In genomic region chr1:15802234-15802965, GRCh38 we compare ENCODE assay signal across 15 cellular contexts. TPM values are rescaled to one million over a fixed set of nuclear protein-coding genes. Genes with fewer than 3 reads are reported as not detected.
DNase-seq lines count a peak whose midpoint lies in the region; ATAC-seq and TF ChIP-seq lines count a peak whose summit lies in the region.
"Had no signal": no experiment of that assay in that cellular context is flagged by ENCODE, and none has a peak within 500 bp of the region (broad histone marks: within the 10 kb centered on the region; RNA-seq: fewer than 3 reads in every experiment).

No MANE protein-coding gene starts in this region.

- no peaks in the 10 kb centered on the region for H3K9me3 Mint-ChIP-seq in progenitor cell of endocrine pancreas (ENCODE audit: low read depth)
- H3K9me3 Mint-ChIP-seq: CD4-positive, CD25-positive, alpha-beta regulatory T cell; naive thymus-derived CD4-positive, alpha-beta T cell had no signal

- no peaks in the 10 kb centered on the region for H3K27me3 ChIP-seq in ascending aorta
- H3K27me3 ChIP-seq: esophagus muscularis mucosa, tibial nerve had no signal

- H3K9me3 ChIP-seq in ascending aorta: no peaks in the 10 kb centered on the region
- H3K9me3 ChIP-seq: esophagus muscularis mucosa, left lung, tibial nerve had no signal

- peak overlapping the region; percentile 47 for H3K27ac Mint-ChIP-seq in progenitor cell of endocrine pancreas

- no peak for ATAC-seq in HG02885 (IDR thresholded peaks at IDR 0.05; ENCODE audit: poor library complexity, unreplicated experiment)
- ATAC-seq: activated CD4-positive, CD25-positive, alpha-beta regulatory T cell treated with anti-CD3 and anti-CD28 coated beads, Interleukin-2, amount 50 U/mL, for 24 hours; left lung had no signal

- intact Hi-C loops in ascending aorta (cut with DNase I): no loop called here

- peaks cover 40% of the 10 kb centered on the region for H3K4me1 Mint-ChIP-seq in progenitor cell of endocrine pancreas (ENCODE audit: low read depth)
- H3K4me1 Mint-ChIP-seq: CD4-positive, CD25-positive, alpha-beta regulatory T cell; naive thymus-derived CD4-positive, alpha-beta T cell had no signal

- peaks cover 16 to 42% of the 10 kb centered on the region in 2 donors for H3K4me1 ChIP-seq in ascending aorta

- no peaks in the 10 kb centered on the region for H3K36me3 Mint-ChIP-seq in progenitor cell of endocrine pancreas (ENCODE audit: insufficient read depth)
- H3K36me3 Mint-ChIP-seq: CD4-positive, CD25-positive, alpha-beta regulatory T cell; naive thymus-derived CD4-positive, alpha-beta T cell had no signal

- no peaks in the 10 kb centered on the region for H3K36me3 ChIP-seq in ascending aorta
- H3K36me3 ChIP-seq: esophagus muscularis mucosa, left lung, tibial nerve had no signal

- TF ChIP-seq CTCF in ascending aorta (IDR thresholded peaks at IDR 0.05): no peak
- no peak for TF ChIP-seq CTCF in progenitor cell of endocrine pancreas (IDR thresholded peaks at IDR 0.05; ENCODE audit: unreplicated experiment)

- no peak overlapping the region for H3K4me3 ChIP-seq in ascending aorta
- H3K4me3 ChIP-seq: esophagus muscularis mucosa, left lung, tibial nerve had no signal

- peak; percentile 68 for DNase-seq in EL
- peak; percentile 67 for DNase-seq in NCI-H226
- no peak for DNase-seq in ascending aorta (ENCODE audit: low spot score in 2 of 2)
- DNase-seq in progenitor cell of endocrine pancreas (ENCODE audit: low spot score, unreplicated experiment): no peak
- no peak for DNase-seq in iPS-NIHi11 (ENCODE audit: low spot score)
- DNase-seq in NCI-H2107 treated with DMSO at 0.1 percent for 48 hours (lab: John Stamatoyannopoulos, UW; ENCODE audit: unreplicated experiment): no peak
- DNase-seq: GOT3; left lung; stimulated activated CD4-positive, alpha-beta T cell treated with anti-CD3 and anti-CD28 coated beads, Interleukin-2, amount 100 ng/mL, for 24 hours had no signal

- no peaks in the 10 kb centered on the region for H3K27me3 Mint-ChIP-seq in progenitor cell of endocrine pancreas
- H3K27me3 Mint-ChIP-seq: CD4-positive, CD25-positive, alpha-beta regulatory T cell had no signal

- peak overlapping the region; percentile 84 to 90 for H3K27ac ChIP-seq in ascending aorta
- H3K27ac ChIP-seq: left lung had no signal

- H3K4me3 Mint-ChIP-seq in progenitor cell of endocrine pancreas (ENCODE audit: low read depth): no peak overlapping the region
- H3K4me3 Mint-ChIP-seq: CD4-positive, CD25-positive, alpha-beta regulatory T cell; naive thymus-derived CD4-positive, alpha-beta T cell had no signal

RNA-seq across cellular contexts. Expression of gene UQCRHL, which starts 5.0 kb away (rescaled TPM):
- not detected for total RNA-seq in ascending aorta
- total RNA-seq in progenitor cell of endocrine pancreas: 2.4 and 3.5 TPM in 2 replicates

RNA-seq across cellular contexts. Expression of gene FBLIM1, which starts 43.8 kb away (rescaled TPM):
- 641 TPM for total RNA-seq in ascending aorta
- 101 and 105 TPM in 2 replicates for total RNA-seq in progenitor cell of endocrine pancreas
- total RNA-seq: CD4-positive, CD25-positive, alpha-beta regulatory T cell had no signal

RNA-seq across cellular contexts. Expression of gene SPEN, which starts 45.1 kb away (rescaled TPM):
- 53.9 TPM for total RNA-seq in ascending aorta
- 55.8 and 58.0 TPM in 2 replicates for total RNA-seq in progenitor cell of endocrine pancreas

Comparison
In these comparisons a context has a peak if more than half of its experiments do, and no peak if none do; other contexts are left out.
1. DNase-seq: peak in EL (single experiment) and NCI-H226 (single experiment); none in ascending aorta (0 of 2), progenitor cell of endocrine pancreas (single experiment), iPS-NIHi11 (single experiment) and NCI-H2107 treated with DMSO at 0.1 percent for 48 hours (single experiment).